ENCODE assay signal across 1 cellular context in genomic region chr6:155429321-155429893, GRCh38.
TF ChIP-seq lines count a peak whose summit lies in the region.

No MANE protein-coding gene starts in this region.

TF ChIP-seq in GM23338, 12 proteins besides CTCF, POLR2A, EP300 and RAD21 (continued from another document):
- no peak for TF ChIP-seq ZNF462 (CRISPR knock-in tag; IDR thresholded peaks at IDR 0.05)
- TF ChIP-seq ZNF331 (CRISPR knock-in tag; IDR thresholded peaks at IDR 0.05; ENCODE audit: low read depth): no peak
- TF ChIP-seq EZH2 (IDR thresholded peaks at IDR 0.05; ENCODE audit: low read depth, unreplicated experiment): no peak
- TF ChIP-seq POLR2AphosphoS5 (IDR thresholded peaks at IDR 0.05; ENCODE audit: low read depth): no peak
- TF ChIP-seq, protein P1, sequence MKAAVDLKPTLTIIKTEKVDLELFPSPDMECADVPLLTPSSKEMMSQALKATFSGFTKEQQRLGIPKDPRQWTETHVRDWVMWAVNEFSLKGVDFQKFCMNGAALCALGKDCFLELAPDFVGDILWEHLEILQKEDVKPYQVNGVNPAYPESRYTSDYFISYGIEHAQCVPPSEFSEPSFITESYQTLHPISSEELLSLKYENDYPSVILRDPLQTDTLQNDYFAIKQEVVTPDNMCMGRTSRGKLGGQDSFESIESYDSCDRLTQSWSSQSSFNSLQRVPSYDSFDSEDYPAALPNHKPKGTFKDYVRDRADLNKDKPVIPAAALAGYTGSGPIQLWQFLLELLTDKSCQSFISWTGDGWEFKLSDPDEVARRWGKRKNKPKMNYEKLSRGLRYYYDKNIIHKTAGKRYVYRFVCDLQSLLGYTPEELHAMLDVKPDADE (IDR thresholded peaks at IDR 0.05): no peak
- no peak for TF ChIP-seq CREB1 (CRISPR knock-in tag; IDR thresholded peaks at IDR 0.05; ENCODE audit: low read depth)
- no peak for TF ChIP-seq EZH2phosphoT487 (IDR thresholded peaks at IDR 0.05; ENCODE audit: unreplicated experiment)
